In genomic region chr9:137445275-137445807, GRCh38 we compare ENCODE assay signal across 8 cellular contexts. TPM values are rescaled to one million over a fixed set of nuclear protein-coding genes. Genes with fewer than 3 reads are reported as not detected.
DNase-seq lines count a peak whose midpoint lies in the region; ATAC-seq and TF ChIP-seq lines count a peak whose summit lies in the region.

No MANE protein-coding gene starts in this region.

- H3K4me3 Mint-ChIP-seq in T-helper 17 cell = no peak overlapping the region

- peaks cover 0 to 4% of the 10 kb centered on the region in 2 donors for H3K27me3 ChIP-seq in right atrium auricular region
- peaks cover 5% of the 10 kb centered on the region for H3K27me3 ChIP-seq in skeletal muscle satellite cell (ENCODE audit: control insufficient read depth, insufficient read depth, low read length)

- peaks cover 15% of the 10 kb centered on the region for H3K4me1 Mint-ChIP-seq in T-helper 17 cell

- no peak overlapping the region for H3K4me3 ChIP-seq in right atrium auricular region
- no peak overlapping the region for H3K4me3 ChIP-seq in skeletal muscle satellite cell (ENCODE audit: low read length)

- H3K9ac ChIP-seq in skeletal muscle satellite cell (ENCODE audit: low read depth, low read length) = no peak overlapping the region

- peaks cover 6% of the 10 kb centered on the region for H3K27me3 Mint-ChIP-seq in T-helper 17 cell

- no peaks in the 10 kb centered on the region for H3K36me3 Mint-ChIP-seq in T-helper 17 cell (ENCODE audit: low read depth)

- peak overlapping the region; percentile 16 for H3K4me2 ChIP-seq in skeletal muscle satellite cell (ENCODE audit: low read length)

- H3K4me1 ChIP-seq in right atrium auricular region (peaks cover 0 to 18% of the 10 kb centered on the region in 2 donors), skeletal muscle satellite cell (ENCODE audit: control insufficient read depth, insufficient read depth, low read length) (peaks cover 11% of the 10 kb centered on the region)

- DNase-seq in AML-193 (lab: John Stamatoyannopoulos, UW) = peak; percentile 75 to 78
- peak; percentile 62 for DNase-seq in MV-4-11 (lab: John Stamatoyannopoulos, UW)
- DNase-seq in T-helper 17 cell = peak; percentile 63 to 83 (median 70)
- peak; percentile 68 for DNase-seq in amniotic epithelial cell (ENCODE audit: low read depth)
- DNase-seq in right atrium auricular region (ENCODE audit: low spot score) = peak; percentile 89

- ATAC-seq in GM19452 (IDR thresholded peaks at IDR 0.05; ENCODE audit: unreplicated experiment) (peak; percentile 63), T-helper 17 cell (peak; percentile 73), HG03108 (IDR thresholded peaks at IDR 0.05; ENCODE audit: unreplicated experiment) (no peak)

- no peak overlapping the region for H3K27ac ChIP-seq in right atrium auricular region

- H3K9me3 ChIP-seq in T-helper 17 cell (ENCODE audit: control insufficient read depth, low read length, poor library complexity, severe bottlenecking) (peaks cover 2% of the 10 kb centered on the region), right atrium auricular region (peaks cover 0 to 4% of the 10 kb centered on the region in 2 donors), skeletal muscle satellite cell (replicated peaks; ENCODE audit: low read length) (no peaks in the 10 kb centered on the region)

- peak; percentile 80 to 89 for TF ChIP-seq CTCF in right atrium auricular region (IDR thresholded peaks at IDR 0.05)

- H3K27ac Mint-ChIP-seq in T-helper 17 cell = peak overlapping the region; percentile 39

- H3K36me3 ChIP-seq in right atrium auricular region = peaks cover 5% of the 10 kb centered on the region
- peaks cover 24% of the 10 kb centered on the region for H3K36me3 ChIP-seq in skeletal muscle satellite cell (ENCODE audit: insufficient read depth, low read length)

RNA-seq across cellular contexts. Expression of gene ENTPD8, which starts 4.2 kb away (rescaled TPM):
- total RNA-seq in T-helper 17 cell = not detected
- total RNA-seq in right atrium auricular region = not detected
- total RNA-seq in skeletal muscle satellite cell (2012; rRNA removed) = not detected in 2 replicates

RNA-seq across cellular contexts. Expression of gene NSMF, which starts 13.8 kb away (rescaled TPM):
- total RNA-seq in T-helper 17 cell (10 to 100 TPM; 41.5 to 54.2 TPM), right atrium auricular region (10 to 100 TPM; 16.2 to 26.2 TPM)
- 40.8 and 46.6 TPM in 2 replicates for total RNA-seq in skeletal muscle satellite cell (2012; rRNA removed)

RNA-seq across cellular contexts. Expression of gene NOXA1, which starts 22.1 kb away (rescaled TPM):
- 1 to 10 TPM; 3.0 to 3.3 TPM for total RNA-seq in T-helper 17 cell
- total RNA-seq in right atrium auricular region = 1 to 10 TPM in 1 of 2 donors, under 1 TPM in 1; 0.94 to 3.4 TPM
- 0.25 TPM in 1 of 2 replicates, not detected in the other for total RNA-seq in skeletal muscle satellite cell (2012; rRNA removed)

RNA-seq across cellular contexts. Expression of gene EXD3, which starts 22.4 kb away (rescaled TPM):
- total RNA-seq in T-helper 17 cell (10 to 100 TPM; 15.4 to 17.8 TPM), right atrium auricular region (1 to 10 TPM; 5.9 to 6.0 TPM)
- 2.4 and 4.6 TPM in 2 replicates for total RNA-seq in skeletal muscle satellite cell (2012; rRNA removed)
